Comparison of ENCODE assay signal across 18 cellular contexts in the genomic region with DNA sequence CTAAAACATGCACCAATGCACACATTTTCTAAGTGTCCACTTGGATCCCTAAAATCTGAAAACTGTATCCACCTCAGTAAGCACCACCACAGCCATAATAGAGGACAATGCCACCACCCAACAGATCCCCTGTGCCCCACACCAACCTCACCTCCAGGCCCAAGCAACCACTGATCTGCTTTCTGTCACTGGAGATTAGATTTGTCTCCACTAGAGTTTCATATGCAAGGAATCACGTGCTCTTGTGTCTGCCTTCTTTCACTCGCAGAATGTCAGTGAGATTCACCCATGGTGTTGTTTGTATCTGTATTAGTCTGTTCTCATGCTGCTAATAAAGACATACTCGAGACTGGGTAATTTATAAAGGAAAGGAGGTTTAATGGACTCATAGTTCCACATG.
A peak's percentile ranks its signal among the peaks of the same experiment; 100 is the strongest.
DNase-seq lines count a peak whose midpoint lies in the region; ATAC-seq and TF ChIP-seq lines count a peak whose summit lies in the region.
"Had no signal": no experiment of that assay in that cellular context is flagged by ENCODE, and none has a peak within 500 bp of the region (broad histone marks: within the 10 kb centered on the region; RNA-seq: fewer than 3 reads in every experiment).

No MANE protein-coding gene starts in this region.

- H3K9me3 ChIP-seq in right cardiac atrium (ENCODE audit: control insufficient read depth, low read length) (no peaks in the 10 kb centered on the region), stomach (no peaks in the 10 kb centered on the region)
- H3K9me3 ChIP-seq: Caco-2 had no signal

- WGBS in right cardiac atrium: 70% methylated on average over 3 of the region's 3 CpGs
- 74 to 85% (median 79%) methylated on average over 3 of the region's 3 CpGs for WGBS in stomach, 5 donors

- ATAC-seq in Right ventricle myocardium superior (ENCODE audit: poor library complexity) (peak; percentile 71), right cardiac atrium (no peak), left ventricle myocardium superior (peak; percentile 81), GM19328 (IDR thresholded peaks at IDR 0.05; ENCODE audit: unreplicated experiment) (no peak)
- ATAC-seq: CD8-positive, alpha-beta T cell; GM23338; HCT116 had no signal

- H3K4me1 ChIP-seq in right cardiac atrium (ENCODE audit: control insufficient read depth, insufficient read depth, low read length) (no peaks in the 10 kb centered on the region), stomach (no peaks in the 10 kb centered on the region)
- H3K4me1 ChIP-seq: Caco-2 had no signal

- no peak overlapping the region for H3K4me3 ChIP-seq in right cardiac atrium (ENCODE audit: low read length)
- H3K4me3 ChIP-seq in fibroblast of villous mesenchyme (ENCODE audit: low read depth, low read length): no peak overlapping the region
- H3K4me3 ChIP-seq in stomach: no peak overlapping the region
- H3K4me3 ChIP-seq: BLaER1, GM23338 had no signal

- no peak overlapping the region for H3K27ac ChIP-seq in right cardiac atrium (ENCODE audit: low read length)
- H3K27ac ChIP-seq in stomach: no peak overlapping the region
- H3K27ac ChIP-seq: BLaER1, C4-2B had no signal

- intact Hi-C loops in Right ventricle myocardium superior (cut with DNase I) (no loop called here), right cardiac atrium (cut with DNase I) (no loop called here), left ventricle myocardium superior (cut with micrococcal nuclease) (no loop called here), stomach (cut with DNase I; ENCODE audit: low total_unique reads) (no loop called here)

- no peaks in the 10 kb centered on the region for H3K36me3 ChIP-seq in stomach

- H3K27me3 ChIP-seq in right cardiac atrium (ENCODE audit: control insufficient read depth, insufficient read depth) (no peaks in the 10 kb centered on the region), stomach (no peaks in the 10 kb centered on the region)
- H3K27me3 ChIP-seq: BLaER1 had no signal

- no peak for TF ChIP-seq CTCF in fibroblast of villous mesenchyme (IDR thresholded peaks at IDR 0.05; ENCODE audit: insufficient read depth, low read depth, low read length)
- no peak for TF ChIP-seq CTCF in stomach (IDR thresholded peaks at IDR 0.05)

- DNase-seq in Right ventricle myocardium superior (peak; percentile 39), right cardiac atrium (no peak), SK-N-DZ (ENCODE audit: low spot score) (peak; percentile 89), fibroblast of villous mesenchyme (ENCODE audit: low read depth) (peak; percentile 6), left ventricle myocardium superior (no peak), NCI-H524 treated with DMSO at 0.1 percent for 48 hours (lab: John Stamatoyannopoulos, UW) (no peak), stomach (no peak)
- DNase-seq: Caco-2; CD4-positive, CD25-positive, alpha-beta regulatory T cell; CD8-positive, alpha-beta T cell; DMS153; DND-41; H9 had no signal

- TF ChIP-seq POLR2A in stomach (IDR thresholded peaks at IDR 0.05): no peak

- no peak for TF ChIP-seq EP300 in stomach (IDR thresholded peaks at IDR 0.05)

Comparison
In these comparisons a context has a peak if more than half of its experiments do, and no peak if none do; other contexts are left out.
1. ATAC-seq: peak in Right ventricle myocardium superior (single experiment) and left ventricle myocardium superior (single experiment); none in right cardiac atrium (0 of 2) and GM19328 (single experiment).
2. DNase-seq: peak in Right ventricle myocardium superior (single experiment), SK-N-DZ (single experiment) and fibroblast of villous mesenchyme (single experiment); none in right cardiac atrium (0 of 3), left ventricle myocardium superior (single experiment), NCI-H524 treated with DMSO at 0.1 percent for 48 hours (single experiment) and stomach (single experiment).